Comparison of ENCODE assay signal across 11 cellular contexts in genomic region chr20:58293453-58293852, GRCh38. TPM values are rescaled to one million over a fixed set of nuclear protein-coding genes. Genes with fewer than 3 reads are reported as not detected.
DNase-seq lines count a peak whose midpoint lies in the region; ATAC-seq and TF ChIP-seq lines count a peak whose summit lies in the region.
"Had no signal": no experiment of that assay in that cellular context is flagged by ENCODE, and none has a peak within 500 bp of the region (broad histone marks: within the 10 kb centered on the region; RNA-seq: fewer than 3 reads in every experiment).

No MANE protein-coding gene starts in this region.

- no peak for ATAC-seq in HG03342 (IDR thresholded peaks at IDR 0.05; ENCODE audit: unreplicated experiment)
- no peak for ATAC-seq in GM21526 (IDR thresholded peaks at IDR 0.05; ENCODE audit: low FRiP score, unreplicated experiment)

- no TSS peak for BruUV-seq in MCF 10A (replicated peaks; lab: Mats Ljungman, UMichigan)

- H3K27me3 ChIP-seq in breast epithelium: no peaks in the 10 kb centered on the region

- no peaks in the 10 kb centered on the region for H3K4me1 Mint-ChIP-seq in MCF 10A (ENCODE audit: insufficient read depth, unreplicated experiment)

- TF ChIP-seq CTCF in MCF 10A (IDR thresholded peaks at IDR 0.05; ENCODE audit: unreplicated experiment): no peak
- no peak for TF ChIP-seq CTCF in breast epithelium (IDR thresholded peaks at IDR 0.05)

- H3K27ac Mint-ChIP-seq in MCF 10A (ENCODE audit: low read depth, unreplicated experiment): no peak overlapping the region
- H3K27ac Mint-ChIP-seq: activated T-helper 1 cell treated with anti-CD3 and anti-CD28 coated beads, Interleukin-12 subunit alpha, Interleukin-12 subunit beta, Interleukin-2, Interleukin-4 antibody, amounts not matched to agents 30 ng/mL and 10 ng/mL and 1 ng/mL, durations not matched to agents 14 hours and 24 hours and 36 hours had no signal

- no peaks in the 10 kb centered on the region for H3K9me3 ChIP-seq in breast epithelium

- CTCF ChIA-PET in MCF 10A (lab: Yijun Ruan, JAX): interaction anchor here (0.6 kb wide), 1 partner anchor 29 kb away, joined by 3 read pairs; no protein-coding TSS in a partner anchor

- no peaks in the 10 kb centered on the region for H3K27me3 Mint-ChIP-seq in MCF 10A (ENCODE audit: insufficient read depth, unreplicated experiment)
- H3K27me3 Mint-ChIP-seq: central memory CD8-positive, alpha-beta T cell had no signal

- peak; percentile 14 for DNase-seq in MCF 10A (ENCODE audit: unreplicated experiment)
- no peak for DNase-seq in breast epithelium (ENCODE audit: low spot score in 2 of 2)
- DNase-seq in OCI-M1 (lab: John Stamatoyannopoulos, UW): peak; percentile 6
- peak; percentile 24 for DNase-seq in germinal center (ENCODE audit: low spot score)
- DNase-seq in substantia nigra (lab: John Stamatoyannopoulos, UW): peak in 30 of 49 donors; percentile 2 to 87 (median 35)
- DNase-seq in activated CD8-positive, alpha-beta memory T cell treated with anti-CD3 and anti-CD28 coated beads for 24 hours: no peak
- DNase-seq: GM23248 had no signal

- no peaks in the 10 kb centered on the region for H3K9me3 Mint-ChIP-seq in MCF 10A (ENCODE audit: unreplicated experiment)
- H3K9me3 Mint-ChIP-seq: activated T-helper 1 cell treated with anti-CD3 and anti-CD28 coated beads, Interleukin-12 subunit alpha, Interleukin-12 subunit beta, Interleukin-2, Interleukin-4 antibody, amounts not matched to agents 30 ng/mL and 10 ng/mL and 1 ng/mL, durations not matched to agents 14 hours and 24 hours and 36 hours; central memory CD8-positive, alpha-beta T cell had no signal

- no peaks in the 10 kb centered on the region for H3K36me3 ChIP-seq in breast epithelium

- H3K4me1 ChIP-seq in breast epithelium: no peaks in the 10 kb centered on the region

- intact Hi-C loops in MCF 10A (cut with micrococcal nuclease): no loop called here
- intact Hi-C loops in breast epithelium (cut with DNase I; ENCODE audit: low total_unique reads): loop anchor here (5.0 kb wide), 1 partner anchor 576 kb away; no protein-coding TSS in a partner anchor

- TF ChIP-seq POLR2A in breast epithelium (IDR thresholded peaks at IDR 0.05): no peak

- H3K27ac ChIP-seq in breast epithelium: no peak overlapping the region
- no peak overlapping the region for H3K27ac ChIP-seq in substantia nigra (ENCODE audit: low read depth, low read length, poor library complexity, severe bottlenecking)
- H3K27ac ChIP-seq: GM23248 had no signal

- H3K4me3 ChIP-seq in breast epithelium: no peak overlapping the region
- H3K4me3 ChIP-seq: GM23248 had no signal

- POLR2A ChIA-PET in MCF 10A (lab: Yijun Ruan, JAX): interaction anchor here (0.6 kb wide), 1 partner anchor 135 kb away, joined by 3 read pairs; no protein-coding TSS in a partner anchor

- H3K4me3 Mint-ChIP-seq in MCF 10A (ENCODE audit: unreplicated experiment): no peak overlapping the region
- H3K4me3 Mint-ChIP-seq: activated T-helper 1 cell treated with anti-CD3 and anti-CD28 coated beads, Interleukin-12 subunit alpha, Interleukin-12 subunit beta, Interleukin-2, Interleukin-4 antibody, amounts not matched to agents 30 ng/mL and 10 ng/mL and 1 ng/mL, durations not matched to agents 14 hours and 24 hours and 36 hours; central memory CD8-positive, alpha-beta T cell had no signal

- no peaks in the 10 kb centered on the region for H3K36me3 Mint-ChIP-seq in MCF 10A (ENCODE audit: insufficient read depth, unreplicated experiment)

RNA-seq across cellular contexts. Expression of gene RAB22A, which starts 16.1 kb away (rescaled TPM):
- total RNA-seq in MCF 10A (2022): 18.4 and 18.9 TPM in 2 replicates
- 10 to 100 TPM; 17.7 to 22.4 (median 22.2) TPM for total RNA-seq in breast epithelium

Comparison
In these comparisons a context has a peak if more than half of its experiments do, and no peak if none do; other contexts are left out.
1. DNase-seq: peak in MCF 10A (single experiment), OCI-M1 (single experiment), germinal center (single experiment) and substantia nigra (30 of 49); none in breast epithelium (0 of 2) and activated CD8-positive, alpha-beta memory T cell treated with anti-CD3 and anti-CD28 coated beads for 24 hours (single experiment).